Comparison of ENCODE assay signal across 24 cellular contexts in the genomic region with DNA sequence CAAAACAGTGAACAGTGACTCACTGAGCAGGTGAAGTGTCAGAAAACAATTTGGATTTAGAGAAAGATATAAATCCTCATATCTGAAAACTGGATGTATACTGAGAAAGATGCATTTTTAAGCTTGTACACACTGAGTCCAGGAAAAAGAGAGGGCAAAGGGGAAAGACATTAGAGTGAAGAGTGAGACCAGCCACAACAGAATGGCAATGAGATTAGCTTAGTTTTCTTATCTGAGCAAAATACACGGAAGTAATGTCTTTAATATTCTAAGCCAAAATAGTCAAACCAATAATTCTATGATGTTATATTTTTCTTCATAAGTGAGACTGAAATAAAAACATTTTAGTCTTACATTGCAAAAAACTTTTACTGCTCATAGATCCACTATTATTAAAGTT.
DNase-seq lines count a peak whose midpoint lies in the region; ATAC-seq, FAIRE-seq and TF ChIP-seq lines count a peak whose summit lies in the region.
"Had no signal": no experiment of that assay in that cellular context is flagged by ENCODE, and none has a peak within 500 bp of the region (broad histone marks: within the 10 kb centered on the region; RNA-seq: fewer than 3 reads in every experiment).

No MANE protein-coding gene starts in this region.

- H3K36me3 ChIP-seq in pancreas: no peaks in the 10 kb centered on the region
- no peaks in the 10 kb centered on the region for H3K36me3 ChIP-seq in heart left ventricle
- H3K36me3 ChIP-seq: BLaER1 treated with 17β-estradiol and CSF1 and Interleukin-3, amounts not matched to agents 10 nM and 100 nM had no signal

- no peak overlapping the region for H3K27ac ChIP-seq in pancreas
- H3K27ac ChIP-seq in substantia nigra (ENCODE audit: low read depth, low read length, poor library complexity, severe bottlenecking): no peak overlapping the region
- no peak overlapping the region for H3K27ac ChIP-seq in heart left ventricle
- H3K27ac ChIP-seq: 22Rv1; A549; BLaER1 treated with 17β-estradiol and CSF1 and Interleukin-3, amounts not matched to agents 10 nM and 100 nM; C4-2B had no signal

- H3K27me3 ChIP-seq in pancreas (no peaks in the 10 kb centered on the region), heart left ventricle (no peaks in the 10 kb centered on the region)
- H3K27me3 ChIP-seq: BLaER1 treated with 17β-estradiol and CSF1 and Interleukin-3, amounts not matched to agents 10 nM and 100 nM had no signal

- peak in 3 of 4 donors; percentile 59 to 72 (median 60) for ATAC-seq in pancreas
- ATAC-seq in heart left ventricle: no peak
- ATAC-seq: A549; CD8-positive, alpha-beta T cell had no signal

- DNase-seq in ELR (ENCODE audit: low read depth): peak; percentile 13
- peak; percentile 3 for DNase-seq in RKO (ENCODE audit: low spot score)
- DNase-seq in epithelial cell of esophagus (ENCODE audit: low read depth): peak; percentile 4
- DNase-seq in pancreas: no peak
- DNase-seq in effector CD8-positive, alpha-beta T cell (lab: John Stamatoyannopoulos, UW): no peak
- no peak for DNase-seq in substantia nigra (lab: John Stamatoyannopoulos, UW)
- DNase-seq in heart left ventricle: no peak
- DNase-seq: AML-193; Caco-2; Calu3; CD4-positive, alpha-beta T cell; CD8-positive, alpha-beta T cell; DMS53; DMS79; DND-41; EL; GF-D8 had no signal

- TF ChIP-seq POLR2A in heart left ventricle (IDR thresholded peaks at IDR 0.05): no peak

- H3K9me3 ChIP-seq in pancreas: no peaks in the 10 kb centered on the region
- H3K9me3 ChIP-seq in heart left ventricle: peaks cover 0 to 6% (median 0%) of the 10 kb centered on the region in 12 donors
- H3K9me3 ChIP-seq: A549, Caco-2 had no signal

- H3K4me1 ChIP-seq in pancreas (peaks cover 12 to 29% (median 15%) of the 10 kb centered on the region in 3 donors), heart left ventricle (no peaks in the 10 kb centered on the region)
- H3K4me1 ChIP-seq: A549; BLaER1 treated with 17β-estradiol and CSF1 and Interleukin-3, amounts not matched to agents 10 nM and 100 nM; Caco-2 had no signal

- TF ChIP-seq CTCF in epithelial cell of esophagus (IDR thresholded peaks at IDR 0.05; ENCODE audit: insufficient read depth, low read depth, low read length, missing control alignments) (no peak), pancreas (IDR thresholded peaks at IDR 0.05) (no peak), heart left ventricle (IDR thresholded peaks at IDR 0.05) (no peak)

- intact Hi-C loops in pancreas (cut with DNase I) (no loop called here), heart left ventricle (cut with DNase I) (no loop called here)

- H3K4me3 ChIP-seq in epithelial cell of esophagus (ENCODE audit: low read length) (no peak overlapping the region), pancreas (no peak overlapping the region), heart left ventricle (no peak overlapping the region)
- H3K4me3 ChIP-seq: A549; BLaER1 treated with 17β-estradiol and CSF1 and Interleukin-3, amounts not matched to agents 10 nM and 100 nM had no signal

- 3 to 9% methylated on average over 1 of the region's 1 CpG for WGBS in pancreas, 2 donors
- 29 to 50% (median 40%) methylated on average over 1 of the region's 1 CpG for WGBS in heart left ventricle, 4 donors

- FAIRE-seq in pancreas (lab: Jason Lieb, UNC): no peak
- FAIRE-seq: A549, D721Med, GM12891, GM19239 had no signal

Comparison
In these comparisons a context has a peak if more than half of its experiments do, and no peak if none do; other contexts are left out.
1. DNase-seq: peak in ELR (single experiment), RKO (single experiment) and epithelial cell of esophagus (single experiment); none in pancreas (0 of 6), effector CD8-positive, alpha-beta T cell (single experiment), substantia nigra (0 of 49) and heart left ventricle (0 of 5).
2. ATAC-seq: peak in pancreas (3 of 4); none in heart left ventricle (0 of 4).